Comparison of ENCODE assay signal across 8 cellular contexts in the genomic region with DNA sequence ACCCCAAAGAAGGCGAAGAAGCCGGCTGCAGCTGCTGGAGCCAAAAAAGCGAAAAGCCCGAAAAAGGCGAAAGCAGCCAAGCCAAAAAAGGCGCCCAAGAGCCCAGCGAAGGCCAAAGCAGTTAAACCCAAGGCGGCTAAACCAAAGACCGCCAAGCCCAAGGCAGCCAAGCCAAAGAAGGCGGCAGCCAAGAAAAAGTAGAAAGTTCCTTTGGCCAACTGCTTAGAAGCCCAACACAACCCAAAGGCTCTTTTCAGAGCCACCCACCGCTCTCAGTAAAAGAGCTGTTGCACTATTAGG.
DNase-seq lines count a peak whose midpoint lies in the region; ATAC-seq and TF ChIP-seq lines count a peak whose summit lies in the region.

No MANE protein-coding gene starts in this region.

- no peak for ATAC-seq in activated T-helper 17 cell treated with anti-CD3 and anti-CD28 coated beads, Interleukin-2, amount 50 U/mL, for 72 hours (replicated peaks)
- ATAC-seq in GM21423 (IDR thresholded peaks at IDR 0.05; ENCODE audit: unreplicated experiment) (no peak), HG03039 (IDR thresholded peaks at IDR 0.05; ENCODE audit: unreplicated experiment) (no peak)

- peaks cover 0 to 20% of the 10 kb centered on the region in 2 donors for H3K4me1 ChIP-seq in right atrium auricular region
- peaks cover 4 to 49% (median 33%) of the 10 kb centered on the region in 6 donors for H3K4me1 ChIP-seq in spleen

- DNase-seq in activated CD4-positive, alpha-beta T cell treated with anti-CD3 and anti-CD28 coated beads, Interleukin-2, amount 10 ng/mL, durations not matched to agents 7 days and 5 days: no peak
- DNase-seq in activated CD4-positive, alpha-beta T cell treated with anti-CD3 and anti-CD28 coated beads for 4 hours: no peak
- DNase-seq in right atrium auricular region (ENCODE audit: low spot score) (no peak), spleen (no peak), GM19240 (ENCODE audit: insufficient read length, low spot score) (no peak)

- CTCF ChIA-PET in activated CD4-positive, alpha-beta T cell treated with anti-CD3 and anti-CD28 coated beads, Interleukin-2, amount 10 ng/mL, durations not matched to agents 7 days and 5 days (lab: Charles Lee): interaction anchor here (1.0 to 4.7 kb wide), 5 partner anchors 11 to 94 kb away, joined by 3 to 20 read pairs (median 7); a partner anchor contains a TSS

- peak overlapping the region; percentile 67 to 84 for H3K4me3 ChIP-seq in right atrium auricular region
- peak overlapping the region; percentile 43 to 83 (median 56) for H3K4me3 ChIP-seq in spleen

- H3K27ac ChIP-seq in right atrium auricular region: peak overlapping the region; percentile 96 to 97
- peak overlapping the region; percentile 97 to 99 (median 98) for H3K27ac ChIP-seq in spleen

- peak overlapping the region; percentile 97 for H3K27ac Mint-ChIP-seq in activated CD4-positive, alpha-beta T cell treated with anti-CD3 and anti-CD28 coated beads, Interleukin-2, amount 10 ng/mL, durations not matched to agents 7 days and 5 days
- peak overlapping the region; percentile 99 for H3K27ac Mint-ChIP-seq in activated T-helper 17 cell treated with anti-CD3 and anti-CD28 coated beads, Interleukin-2, amount 50 U/mL, for 72 hours

- TF ChIP-seq POLR2A in spleen (IDR thresholded peaks at IDR 0.05): peak in 2 of 3 donors; percentile 28 to 71

- H3K9me3 ChIP-seq in right atrium auricular region (no peaks in the 10 kb centered on the region), spleen (no peaks in the 10 kb centered on the region)

- peaks cover 42% of the 10 kb centered on the region for H3K4me1 Mint-ChIP-seq in activated CD4-positive, alpha-beta T cell treated with anti-CD3 and anti-CD28 coated beads, Interleukin-2, amount 10 ng/mL, durations not matched to agents 7 days and 5 days
- peaks cover 25% of the 10 kb centered on the region for H3K4me1 Mint-ChIP-seq in activated T-helper 17 cell treated with anti-CD3 and anti-CD28 coated beads, Interleukin-2, amount 50 U/mL, for 72 hours

- TF ChIP-seq CTCF in right atrium auricular region (IDR thresholded peaks at IDR 0.05) (no peak), spleen (IDR thresholded peaks at IDR 0.05 in 8 of 11, conservative IDR thresholded peaks at IDR 0.05 in 3 of 11) (no peak)

- no peaks in the 10 kb centered on the region for H3K9me3 Mint-ChIP-seq in activated CD4-positive, alpha-beta T cell treated with anti-CD3 and anti-CD28 coated beads, Interleukin-2, amount 10 ng/mL, durations not matched to agents 7 days and 5 days
- H3K9me3 Mint-ChIP-seq in activated T-helper 17 cell treated with anti-CD3 and anti-CD28 coated beads, Interleukin-2, amount 50 U/mL, for 72 hours: no peaks in the 10 kb centered on the region

- no peaks in the 10 kb centered on the region for H3K27me3 ChIP-seq in right atrium auricular region
- H3K27me3 ChIP-seq in spleen (replicated peaks in 1 of 7): no peaks in the 10 kb centered on the region

- no peaks in the 10 kb centered on the region for H3K36me3 ChIP-seq in right atrium auricular region
- H3K36me3 ChIP-seq in spleen: no peaks in the 10 kb centered on the region

- WGBS in spleen, 5 donors: 0 to 2% (median 0%) methylated on average over 11 of the region's 11 CpGs

- H3K27me3 Mint-ChIP-seq in activated CD4-positive, alpha-beta T cell treated with anti-CD3 and anti-CD28 coated beads, Interleukin-2, amount 10 ng/mL, durations not matched to agents 7 days and 5 days: peaks cover 3% of the 10 kb centered on the region
- H3K27me3 Mint-ChIP-seq in activated T-helper 17 cell treated with anti-CD3 and anti-CD28 coated beads, Interleukin-2, amount 50 U/mL, for 72 hours: no peaks in the 10 kb centered on the region

- H3K36me3 Mint-ChIP-seq in activated CD4-positive, alpha-beta T cell treated with anti-CD3 and anti-CD28 coated beads, Interleukin-2, amount 10 ng/mL, durations not matched to agents 7 days and 5 days (ENCODE audit: low read depth): peaks cover 13% of the 10 kb centered on the region
- peaks cover 52% of the 10 kb centered on the region for H3K36me3 Mint-ChIP-seq in activated T-helper 17 cell treated with anti-CD3 and anti-CD28 coated beads, Interleukin-2, amount 50 U/mL, for 72 hours (ENCODE audit: low read depth)

- H3K4me3 Mint-ChIP-seq in activated CD4-positive, alpha-beta T cell treated with anti-CD3 and anti-CD28 coated beads, Interleukin-2, amount 10 ng/mL, durations not matched to agents 7 days and 5 days: peak overlapping the region; percentile 92
- peak overlapping the region; percentile 88 for H3K4me3 Mint-ChIP-seq in activated T-helper 17 cell treated with anti-CD3 and anti-CD28 coated beads, Interleukin-2, amount 50 U/mL, for 72 hours

- POLR2A ChIA-PET in activated CD4-positive, alpha-beta T cell treated with anti-CD3 and anti-CD28 coated beads, Interleukin-2, amount 10 ng/mL, durations not matched to agents 7 days and 5 days (lab: Charles Lee): interaction anchor here (0.6 to 6.5 kb wide), 23 partner anchors 10 to 1681 kb away, joined by 3 to 499 read pairs (median 13); a partner anchor contains a TSS

- intact Hi-C loops in spleen (cut with DNase I; ENCODE audit: low total_unique reads): loop anchor here (5.0 kb wide), 1 partner anchor 41 kb away; a partner anchor contains a TSS
